13 cellular contexts compared by ENCODE assay signal in genomic region chr14:23376477-23377200, GRCh38. TPM values are rescaled to one million over a fixed set of nuclear protein-coding genes. Genes with fewer than 3 reads are reported as not detected.
DNase-seq lines count a peak whose midpoint lies in the region; ATAC-seq and TF ChIP-seq lines count a peak whose summit lies in the region.
"Had no signal": no experiment of that assay in that cellular context is flagged by ENCODE, and none has a peak within 500 bp of the region (broad histone marks: within the 10 kb centered on the region; RNA-seq: fewer than 3 reads in every experiment).

TSS of gene CMTM5 (plus strand) at chr14:23377046. CDS start at chr14:23377252, 206 bp downstream.

- peaks cover 0 to 20% of the 10 kb centered on the region in 2 donors for H3K27me3 ChIP-seq in left lung

- no peak for TF ChIP-seq CTCF in left lung (IDR thresholded peaks at IDR 0.05)

- peak within 1 kb of the TSS; percentile 98 for H3K27ac ChIP-seq in cingulate gyrus (ENCODE audit: low read depth, low read length)
- H3K27ac ChIP-seq in left lung, result no peak within 1 kb of the TSS
- H3K27ac ChIP-seq: 22Rv1 had no signal

- intact Hi-C loops in left lung (cut with DNase I), result loop anchor here in 1 of 2 donors (10.0 kb wide), 1 partner anchor 52 kb away; the partner anchor contains the start of gene PABPN1

- H3K4me3 ChIP-seq in left lung, result no peak within 1 kb of the TSS

- DNase-seq in DMS 273 (lab: John Stamatoyannopoulos, UW; ENCODE audit: unreplicated experiment) (peak; percentile 68), DMS 273 treated with DMSO at 0.1 percent for 48 hours (lab: John Stamatoyannopoulos, UW) (no peak), left lung (peak in 1 of 2 donors; percentile 61), superior temporal gyrus (ENCODE audit: extremely low spot score) (peak; percentile 94), NCI-H187 treated with DMSO at 0.1 percent for 48 hours (lab: John Stamatoyannopoulos, UW) (no peak), NOMO-1 treated with dmso at 0.1 percent for 144 hours (lab: John Stamatoyannopoulos, UW; ENCODE audit: unreplicated experiment) (no peak), RKO (ENCODE audit: low spot score) (no peak)
- DNase-seq: activated B cell treated with CpG ODN at 0.5 μM for 24 hours, activated gamma-delta T cell, Kasumi-1 had no signal

- peak; percentile 6 for ATAC-seq in left lung

- H3K4me1 ChIP-seq in left lung, result no peaks in the 10 kb centered on the region

- no peaks in the 10 kb centered on the region for H3K9me3 ChIP-seq in left lung

- H3K36me3 ChIP-seq in left lung, result no peaks in the 10 kb centered on the region

RNA-seq across cellular contexts. Expression of gene CMTM5, which starts in this region (rescaled TPM):
- 1 to 10 TPM in 1 of 2 donors, under 1 TPM in 1; 0.71 to 2.0 TPM for total RNA-seq in left lung
- total RNA-seq: activated B cell treated with CpG ODN at 0.5 μM for 24 hours, omental fat pad had no signal

Comparison
In these comparisons a context has a peak if more than half of its experiments do, and no peak if none do; other contexts are left out.
1. DNase-seq: peak in DMS 273 (single experiment) and superior temporal gyrus (single experiment); none in DMS 273 treated with DMSO at 0.1 percent for 48 hours (single experiment), NCI-H187 treated with DMSO at 0.1 percent for 48 hours (single experiment), NOMO-1 treated with dmso at 0.1 percent for 144 hours (single experiment) and RKO (single experiment).